25 cellular contexts compared by ENCODE assay signal in the genomic region with DNA sequence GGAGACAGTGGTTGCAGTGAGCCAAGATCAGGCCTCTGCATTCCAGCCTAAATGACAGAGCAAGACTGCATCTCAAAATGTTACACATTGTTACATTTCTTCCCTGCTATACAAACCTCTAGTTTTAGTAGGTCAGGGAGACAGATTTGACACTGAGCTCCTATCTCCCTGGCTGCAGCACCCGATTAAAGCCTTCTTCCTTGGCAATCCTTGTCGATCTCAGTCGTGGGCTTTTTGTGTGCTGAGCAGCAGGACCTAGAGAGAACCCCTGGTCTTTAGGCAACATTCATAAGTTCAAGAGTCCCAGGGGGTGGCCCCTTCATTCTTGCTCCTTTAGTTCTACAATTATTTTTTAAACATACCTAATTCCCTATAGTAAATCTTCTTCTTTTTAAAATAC. TPM values are rescaled to one million over a fixed set of nuclear protein-coding genes. Genes with fewer than 3 reads are reported as not detected.
A peak's percentile ranks its signal among the peaks of the same experiment; 100 is the strongest.
DNase-seq lines count a peak whose midpoint lies in the region; ATAC-seq, FAIRE-seq and TF ChIP-seq lines count a peak whose summit lies in the region.
"Had no signal": no experiment of that assay in that cellular context is flagged by ENCODE, and none has a peak within 500 bp of the region (broad histone marks: within the 10 kb centered on the region; RNA-seq: fewer than 3 reads in every experiment).

No MANE protein-coding gene starts in this region.

- no peak overlapping the region for H3K27ac ChIP-seq in HepG2 (ENCODE audit: extremely low read length, insufficient read depth, low read length)
- H3K27ac ChIP-seq in right lobe of liver = no peak overlapping the region
- H3K27ac ChIP-seq in SU-DHL-6 (ENCODE audit: low read depth, low read length) = peak overlapping the region; percentile 28; the same call in 1 of the 2 replicates
- no peak overlapping the region for H3K27ac ChIP-seq in endodermal cell (ENCODE audit: low read depth, low read length)
- H3K27ac ChIP-seq in thyroid gland = no peak overlapping the region
- H3K27ac ChIP-seq: A549, RWPE1 had no signal

- ATAC-seq in HepG2 (no peak), right lobe of liver (no peak), HG02938 (IDR thresholded peaks at IDR 0.05; ENCODE audit: unreplicated experiment) (no peak)
- ATAC-seq in stimulated activated naive B cell treated with anti-CD40 and anti-IgM and Interleukin-4, amounts not matched to agents 10 μg/mL and 1 μg/mL and 100 μg/mL, for 72 hours (replicated peaks) = no peak
- ATAC-seq in activated CD4-positive, CD25-positive, alpha-beta regulatory T cell treated with anti-CD3 and anti-CD28 coated beads, Interleukin-2, amount 50 U/mL, for 24 hours = no peak
- ATAC-seq: A549, GM12878 had no signal

- H2AFZ ChIP-seq in HepG2 (ENCODE audit: low read length) = no peak overlapping the region
- no peak overlapping the region for H2AFZ ChIP-seq in SU-DHL-6 (ENCODE audit: low read depth, low read length, severe bottlenecking)

- peaks cover 29% of the 10 kb centered on the region for H3K4me1 Mint-ChIP-seq in endodermal cell
- peaks cover 34 to 68% of the 10 kb centered on the region in 2 donors for H3K4me1 Mint-ChIP-seq in stimulated activated naive B cell treated with anti-CD40 and anti-IgM and Interleukin-4, amounts not matched to agents 10 μg/mL and 1 μg/mL and 100 μg/mL, for 72 hours

- no peaks in the 10 kb centered on the region for H3K27me3 Mint-ChIP-seq in endodermal cell (ENCODE audit: insufficient read depth)
- no peaks in the 10 kb centered on the region for H3K27me3 Mint-ChIP-seq in stimulated activated naive B cell treated with anti-CD40 and anti-IgM and Interleukin-4, amounts not matched to agents 10 μg/mL and 1 μg/mL and 100 μg/mL, for 72 hours
- H3K27me3 Mint-ChIP-seq: B cell; CD4-positive, CD25-positive, alpha-beta regulatory T cell had no signal

- TF ChIP-seq POLR2A in HepG2 (IDR thresholded peaks at IDR 0.05; ENCODE audit: insufficient read depth in 1 of 2, low read depth in 2 of 2, low read length in 2 of 2) (no peak), right lobe of liver (IDR thresholded peaks at IDR 0.05) (no peak), thyroid gland (IDR thresholded peaks at IDR 0.05) (no peak)

- H3K9me3 ChIP-seq in HepG2 (ENCODE audit: low read length) = peaks cover 9% of the 10 kb centered on the region
- H3K9me3 ChIP-seq in right lobe of liver = no peaks in the 10 kb centered on the region
- peaks cover 9% of the 10 kb centered on the region; the same call in 1 of the 2 replicates for H3K9me3 ChIP-seq in SU-DHL-6 (ENCODE audit: insufficient read depth, low read length)
- H3K9me3 ChIP-seq in endodermal cell (ENCODE audit: control insufficient read depth, low read length) = peaks cover 50% of the 10 kb centered on the region
- H3K9me3 ChIP-seq in thyroid gland = no peaks in the 10 kb centered on the region

- TF ChIP-seq EP300 in HepG2 (IDR thresholded peaks at IDR 0.05; ENCODE audit: low read depth in 2 of 2, low read length in 2 of 2) = no peak
- TF ChIP-seq EP300 in HepG2 (CRISPR knock-in tag; IDR thresholded peaks at IDR 0.05; ENCODE audit: borderline replicate concordance) = no peak

- H3K36me3 Mint-ChIP-seq in endodermal cell (ENCODE audit: low read depth) = peaks cover 46% of the 10 kb centered on the region
- H3K36me3 Mint-ChIP-seq in stimulated activated naive B cell treated with anti-CD40 and anti-IgM and Interleukin-4, amounts not matched to agents 10 μg/mL and 1 μg/mL and 100 μg/mL, for 72 hours = peaks cover 25% of the 10 kb centered on the region in 2 donors

- H3K4me3 ChIP-seq in HepG2 (replicated peaks in 1 of 3; ENCODE audit: insufficient read depth in 1 of 3, low read depth in 2 of 3, low read length in 3 of 3) (no peak overlapping the region), right lobe of liver (no peak overlapping the region), SU-DHL-6 (ENCODE audit: insufficient read depth, low read length, poor library complexity, severe bottlenecking) (no peak overlapping the region), endodermal cell (ENCODE audit: low read length) (peak overlapping the region; percentile 68), thyroid gland (replicated peaks in 1 of 3) (no peak overlapping the region)
- H3K4me3 ChIP-seq: A549, GM12878 had no signal

- no peak overlapping the region for H3K4me3 Mint-ChIP-seq in endodermal cell
- H3K4me3 Mint-ChIP-seq in stimulated activated naive B cell treated with anti-CD40 and anti-IgM and Interleukin-4, amounts not matched to agents 10 μg/mL and 1 μg/mL and 100 μg/mL, for 72 hours = no peak overlapping the region
- H3K4me3 Mint-ChIP-seq: B cell had no signal

- H3K9me3 Mint-ChIP-seq in endodermal cell = peaks cover 36% of the 10 kb centered on the region
- peaks cover 7 to 8% of the 10 kb centered on the region in 2 donors for H3K9me3 Mint-ChIP-seq in stimulated activated naive B cell treated with anti-CD40 and anti-IgM and Interleukin-4, amounts not matched to agents 10 μg/mL and 1 μg/mL and 100 μg/mL, for 72 hours

- intact Hi-C loops in HepG2 (cut with micrococcal nuclease; ENCODE audit: unreplicated experiment) (no loop called here), right lobe of liver (cut with DNase I) (no loop called here), thyroid gland (cut with DNase I) (no loop called here)

- CTCF ChIA-PET in HepG2 (lab: Yijun Ruan, JAX; ENCODE audit: low intra/inter-chr PET ratio, low total read pairs) = no interaction called here

- TF ChIP-seq CTCF in HepG2 (CRISPR knock-in tag; IDR thresholded peaks at IDR 0.05) (no peak), right lobe of liver (IDR thresholded peaks at IDR 0.05) (no peak), SU-DHL-6 (IDR thresholded peaks at IDR 0.05; ENCODE audit: insufficient read depth, low read length, poor library complexity, severe bottlenecking) (no peak), endodermal cell (conservative IDR thresholded peaks at IDR 0.05) (no peak), thyroid gland (IDR thresholded peaks at IDR 0.05) (no peak)

- DNase-seq in HepG2 (ENCODE audit: low spot score) = no peak
- no peak for DNase-seq in right lobe of liver
- DNase-seq in endodermal cell = no peak
- DNase-seq in stimulated activated naive B cell treated with anti-CD40 and anti-IgM and Interleukin-4, amounts not matched to agents 10 μg/mL and 1 μg/mL and 100 μg/mL, for 72 hours = no peak
- no peak for DNase-seq in thyroid gland
- DNase-seq: CD4-positive, CD25-positive, alpha-beta regulatory T cell; COR-L47; DMS 273 treated with DMSO at 0.1 percent for 48 hours; DND-41; KG1; NCI-H1092; NCI-H1436 treated with DMSO at 0.1 percent for 48 hours; NCI-H2029; NCI-H2227 treated with DMSO at 0.1 percent for 48 hours; NCI-H510A treated with DMSO at 0.1 percent for 48 hours; NCI-H748 treated with DMSO at 0.1 percent for 48 hours; SHP77 treated with DMSO at 0.1 percent for 48 hours; SK-N-SH had no signal

- POLR2A ChIA-PET in HepG2 (lab: Yijun Ruan, JAX) = no interaction called here

- H3K79me2 ChIP-seq in HepG2 (ENCODE audit: insufficient read depth, low read length) (peaks cover 81% of the 10 kb centered on the region), SU-DHL-6 (ENCODE audit: insufficient read depth, low read length) (peaks cover 93% of the 10 kb centered on the region)

- peaks cover 66% of the 10 kb centered on the region for H3F3A ChIP-seq in SU-DHL-6 (ENCODE audit: insufficient read depth)

- H3K27ac Mint-ChIP-seq in endodermal cell = no peak overlapping the region
- H3K27ac Mint-ChIP-seq in stimulated activated naive B cell treated with anti-CD40 and anti-IgM and Interleukin-4, amounts not matched to agents 10 μg/mL and 1 μg/mL and 100 μg/mL, for 72 hours = peak overlapping the region; percentile 65
- H3K27ac Mint-ChIP-seq: B cell had no signal

- in situ Hi-C loops in HepG2 (cut with HindIII; ENCODE audit: extremely low pct_ligation_motif_present, low pct_unique_long_range_greater_than_20kb) = no loop called here

- no TSS peak for BruUV-seq in HepG2 (replicated peaks; lab: Mats Ljungman, UMichigan)

- no peak for FAIRE-seq in HepG2 (lab: Jason Lieb, UNC)
- FAIRE-seq: A549, GM12878 had no signal

- H4K20me1 ChIP-seq in HepG2 (ENCODE audit: insufficient read depth, low read length) = peaks cover 9% of the 10 kb centered on the region
- no peaks in the 10 kb centered on the region for H4K20me1 ChIP-seq in SU-DHL-6 (ENCODE audit: low read depth, low read length)

- whole genome bisulfite sequencing in HepG2 (ENCODE audit: low lambda C conversion rate) = 94% methylated on average over 3 of the region's 3 CpGs
- WGBS in right lobe of liver (ENCODE audit: insufficient coverage, low coverage, low lambda C conversion rate, missing lambda C conversion rate) = 75% methylated on average over 3 of the region's 3 CpGs
- WGBS in endodermal cell (ENCODE audit: insufficient coverage in 1 of 2, insufficient read length in 1 of 2), 2 experiments = 95 to 100% methylated on average over 3 of the region's 3 CpGs
- 93 to 95% methylated on average over 3 of the region's 3 CpGs for WGBS in thyroid gland, 2 donors

- H3K9me2 ChIP-seq in SU-DHL-6 (replicated peaks; ENCODE audit: insufficient read depth, low read length) = no peaks in the 10 kb centered on the region
- H3K9me2 ChIP-seq: SK-N-SH had no signal

- H3K4me2 ChIP-seq in HepG2 (ENCODE audit: low read depth, low read length) (no peak overlapping the region), SU-DHL-6 (ENCODE audit: low read depth, low read length, poor library complexity, severe bottlenecking) (no peak overlapping the region)
- H3K4me2 ChIP-seq: A549, SK-N-SH had no signal

- H3K27me3 ChIP-seq in HepG2 (ENCODE audit: control insufficient read depth in 1 of 2, insufficient read depth in 2 of 2, low read length in 2 of 2) (no peaks in the 10 kb centered on the region), right lobe of liver (no peaks in the 10 kb centered on the region), SU-DHL-6 (ENCODE audit: low read length) (no peaks in the 10 kb centered on the region), endodermal cell (ENCODE audit: control insufficient read depth, insufficient read depth, low read length, poor library complexity, severe bottlenecking) (no peaks in the 10 kb centered on the region), thyroid gland (no peaks in the 10 kb centered on the region)

- peaks cover 0 to 6% of the 10 kb centered on the region in 2 experiments; a peak in 2 of 5 replicates for H3K36me3 ChIP-seq in HepG2 (replicated peaks in 1 of 2; ENCODE audit: control insufficient read depth in 1 of 2, insufficient read depth in 2 of 2, low read length in 2 of 2)
- peaks cover 0 to 10% (median 0%) of the 10 kb centered on the region in 4 donors for H3K36me3 ChIP-seq in right lobe of liver
- H3K36me3 ChIP-seq in SU-DHL-6 (ENCODE audit: low read length) = peaks cover 30% of the 10 kb centered on the region
- peaks cover 58% of the 10 kb centered on the region for H3K36me3 ChIP-seq in endodermal cell (ENCODE audit: control insufficient read depth, insufficient read depth, low read length)
- no peaks in the 10 kb centered on the region for H3K36me3 ChIP-seq in thyroid gland

- peaks cover 53% of the 10 kb centered on the region for H3K4me1 ChIP-seq in HepG2 (ENCODE audit: insufficient read depth, low read length)
- H3K4me1 ChIP-seq in right lobe of liver = peaks cover 0 to 33% (median 16%) of the 10 kb centered on the region in 4 donors
- H3K4me1 ChIP-seq in endodermal cell (ENCODE audit: control insufficient read depth, insufficient read depth, low read length) = peaks cover 13% of the 10 kb centered on the region
- H3K4me1 ChIP-seq in thyroid gland = peaks cover 34 to 37% of the 10 kb centered on the region in 2 donors

- TF ChIP-seq RAD21 in HepG2 (CRISPR knock-in tag; IDR thresholded peaks at IDR 0.05) = no peak

- H3K9ac ChIP-seq in HepG2 (ENCODE audit: insufficient read depth, low read depth, low read length) (no peak overlapping the region), SU-DHL-6 (ENCODE audit: low read length) (no peak overlapping the region), endodermal cell (ENCODE audit: extremely low read depth, low read length, poor library complexity, severe bottlenecking) (no peak overlapping the region)
- H3K9ac ChIP-seq: SK-N-SH had no signal

RNA-seq across cellular contexts. Expression of gene SERINC5, which starts 13.0 kb away (rescaled TPM):
- 22.8 and 23.1 TPM in 2 replicates for total RNA-seq in HepG2 (2016; rRNA removed; fragmentation: Illumina TruSeq; extraction: Trizol)
- total RNA-seq in HepG2 (2016; cell fraction: cytosol; rRNA removed; fragmentation: Illumina TruSeq; extraction: Trizol; ENCODE audit: low read depth) = 5.4 and 6.5 TPM in 2 replicates
- total RNA-seq in HepG2 (2016; cell fraction: insoluble cytoplasmic fraction; rRNA removed; fragmentation: Illumina TruSeq; extraction: Trizol) = 21.5 and 23.8 TPM in 2 replicates
- 9.0 and 9.4 TPM in 2 replicates for total RNA-seq in HepG2 (2016; cell fraction: membrane; rRNA removed; fragmentation: Illumina TruSeq; extraction: Trizol)
- 33.8 and 36.7 TPM in 2 replicates for total RNA-seq in HepG2 (2016; cell fraction: nucleus; rRNA removed; fragmentation: Illumina TruSeq; extraction: Trizol)
- 17.3 TPM in 2 replicates for polyA plus RNA-seq in HepG2 (2011; rRNA removed)
- polyA plus RNA-seq in HepG2 (2011; cell fraction: cytosol; rRNA removed) = 12.6 and 17.2 TPM in 2 replicates
- 7.1 and 8.9 TPM in 2 replicates for polyA plus RNA-seq in HepG2 (2011; cell fraction: nucleus; rRNA removed)
- 19.5 and 21.6 TPM in 2 replicates for polyA plus RNA-seq in HepG2 (2012)
- 0.84 and 0.86 TPM in 2 replicates for polyA plus RNA-seq in HepG2 (2016; cell fraction: cytosol; fragmentation: Illumina TruSeq; extraction: Trizol; ENCODE audit: low read depth)
- polyA plus RNA-seq in HepG2 (2016; cell fraction: insoluble cytoplasmic fraction; fragmentation: Illumina TruSeq; extraction: Trizol; ENCODE audit: low read depth) = 9.7 and 9.9 TPM in 2 replicates
- polyA plus RNA-seq in HepG2 (2016; cell fraction: membrane; fragmentation: Illumina TruSeq; extraction: Trizol; ENCODE audit: low read depth) = 2.2 and 3.1 TPM in 2 replicates
- polyA plus RNA-seq in HepG2 (2016; cell fraction: nucleus; fragmentation: Illumina TruSeq; extraction: Trizol; ENCODE audit: insufficient read depth, low read depth) = 20.5 and 22.1 TPM in 2 replicates
- 6.4 and 56.6 TPM in 2 replicates for polyA minus RNA-seq in HepG2 (2011; rRNA and poly(A)+ RNA removed; ENCODE audit: low replicate concordance)
- polyA minus RNA-seq in HepG2 (2011; cell fraction: cytosol; rRNA and poly(A)+ RNA removed) = 25.1 and 29.5 TPM in 2 replicates
- polyA minus RNA-seq in HepG2 (2011; cell fraction: nucleus; rRNA and poly(A)+ RNA removed) = 22.3 and 25.4 TPM in 2 replicates
- 10 to 100 TPM; 30.1 to 82.1 (median 57.9) TPM for total RNA-seq in right lobe of liver
- total RNA-seq in endodermal cell = 100 to 1,000 TPM; 134 to 183 TPM
- 34.9 TPM for polyA plus RNA-seq in endodermal cell (2013, experiment 1 of 2)
- 34.7 TPM for polyA plus RNA-seq in endodermal cell (2013, experiment 2 of 2)
- 10 to 100 TPM; 22.6 to 26.9 (median 24.8) TPM for total RNA-seq in thyroid gland
